ENCODE assay signal across 8 cellular contexts in genomic region chr6:133951881-133952814, GRCh38. TPM values are rescaled to one million over a fixed set of nuclear protein-coding genes. Genes with fewer than 3 reads are reported as not detected.
DNase-seq lines count a peak whose midpoint lies in the region; ATAC-seq and TF ChIP-seq lines count a peak whose summit lies in the region.

No MANE protein-coding gene starts in this region.

- H3K36me3 Mint-ChIP-seq in neural progenitor cell = no peaks in the 10 kb centered on the region

- H3K27me3 ChIP-seq in foreskin keratinocyte (no peaks in the 10 kb centered on the region), neural progenitor cell (peaks cover 30% of the 10 kb centered on the region), thyroid gland (no peaks in the 10 kb centered on the region)

- CTCF ChIA-PET in RWPE1 (lab: Yijun Ruan, JAX) = interaction anchor here (0.6 to 1.3 kb wide), 6 partner anchors 28 to 1502 kb away, joined by 3 to 5 read pairs (median 4); no protein-coding TSS in a partner anchor

- H3K79me2 ChIP-seq in neural progenitor cell (ENCODE audit: low read depth) = peaks cover 40% of the 10 kb centered on the region

- intact Hi-C loops in thyroid gland (cut with DNase I) = no loop called here

- POLR2A ChIA-PET in RWPE1 (lab: Yijun Ruan, JAX; ENCODE audit: low non-redundant PET) = no interaction called here

- H3K9me3 ChIP-seq in neural progenitor cell (ENCODE audit: low read depth) (no peaks in the 10 kb centered on the region), thyroid gland (no peaks in the 10 kb centered on the region)

- 0 to 2% methylated on average over 29 to 47 of the region's 65 CpGs for WGBS in thyroid gland, 2 donors

- peak overlapping the region; percentile 92 for H3K27ac ChIP-seq in RWPE1
- peak overlapping the region; percentile 69 for H3K27ac ChIP-seq in foreskin keratinocyte
- H3K27ac ChIP-seq in neural progenitor cell = no peak overlapping the region
- peak overlapping the region; percentile 90 to 95 (median 93) for H3K27ac ChIP-seq in thyroid gland

- TF ChIP-seq CTCF in RWPE1 (conservative IDR thresholded peaks at IDR 0.05; ENCODE audit: low read depth) (peak; percentile 34), foreskin keratinocyte (conservative IDR thresholded peaks at IDR 0.05) (peak; percentile 42), neural progenitor cell (IDR thresholded peaks at IDR 0.05) (peak; percentile 42), thyroid gland (IDR thresholded peaks at IDR 0.05) (peak in 5 of 6 experiments; percentile 29 to 50 (median 35))

- peak overlapping the region; percentile 94 for H2AFZ ChIP-seq in neural progenitor cell (replicated peaks)

- TF ChIP-seq POLR2A in thyroid gland (IDR thresholded peaks at IDR 0.05) = peak in 1 of 2 donors; percentile 30

- H3K4me1 Mint-ChIP-seq in neural progenitor cell = peaks cover 35% of the 10 kb centered on the region

- no peaks in the 10 kb centered on the region for H3K9me3 Mint-ChIP-seq in neural progenitor cell

- H3K36me3 ChIP-seq in neural progenitor cell (no peaks in the 10 kb centered on the region), thyroid gland (no peaks in the 10 kb centered on the region)

- H3K4me2 ChIP-seq in neural progenitor cell = peak overlapping the region; percentile 94

- peaks cover 4% of the 10 kb centered on the region for H3K27me3 Mint-ChIP-seq in neural progenitor cell (ENCODE audit: insufficient read depth, low read depth)

- H4K20me1 ChIP-seq in neural progenitor cell (ENCODE audit: low read depth) = peaks cover 37% of the 10 kb centered on the region

- no peak overlapping the region for H3K9ac ChIP-seq in neural progenitor cell

- DNase-seq in DMS53 treated with DMSO at 0.1 percent for 48 hours (lab: John Stamatoyannopoulos, UW; ENCODE audit: unreplicated experiment) = peak; percentile 27
- DNase-seq in HT1080 (ENCODE audit: low read depth) = peak; percentile 75
- DNase-seq in RWPE1 (ENCODE audit: low spot score) = peak; percentile 73
- peak; percentile 53 for DNase-seq in activated naive CD4-positive, alpha-beta T cell treated with Interleukin-2 at 50 U/mL for 16 hours
- peak; percentile 65 to 79 for DNase-seq in foreskin keratinocyte
- peak; percentile 64 for DNase-seq in neural progenitor cell (ENCODE audit: low spot score)
- peak; percentile 54 to 58 for DNase-seq in thyroid gland

- H3K4me3 ChIP-seq in neural progenitor cell (peak overlapping the region; percentile 92), thyroid gland (replicated peaks in 1 of 3) (peak overlapping the region; percentile 53 to 87 (median 60))

- H3K4me1 ChIP-seq in foreskin keratinocyte (peaks cover 9% of the 10 kb centered on the region), neural progenitor cell (peaks cover 27% of the 10 kb centered on the region), thyroid gland (peaks cover 17 to 29% of the 10 kb centered on the region in 2 donors)

- H3K4me3 Mint-ChIP-seq in neural progenitor cell = peak overlapping the region; percentile 94

- H3K27ac Mint-ChIP-seq in neural progenitor cell = peak overlapping the region; percentile 67

- peak; percentile 59 for ATAC-seq in GM21381 (IDR thresholded peaks at IDR 0.05; ENCODE audit: unreplicated experiment)
- ATAC-seq in foreskin keratinocyte = peak; percentile 65

- peaks cover 12% of the 10 kb centered on the region for H3F3A ChIP-seq in neural progenitor cell (ENCODE audit: low read depth)

RNA-seq across cellular contexts. Expression of gene TBPL1, which starts 0.9 kb away (rescaled TPM):
- total RNA-seq in HT1080 (2014; rRNA removed; shearing (Covaris generic)) = 47.4 and 63.3 TPM in 2 replicates
- 54.9 and 62.5 TPM in 2 replicates for polyA plus RNA-seq in HT1080 (2015; cell fraction: cytosol; rRNA removed)
- polyA plus RNA-seq in HT1080 (2015; cell fraction: nucleus; rRNA removed) = 28.9 and 41.4 TPM in 2 replicates
- total RNA-seq in foreskin keratinocyte = 38.1 and 41.5 TPM in 2 replicates
- 32.5 and 37.6 TPM in 2 replicates for polyA plus RNA-seq in foreskin keratinocyte
- 85.8 and 125 TPM in 2 replicates for total RNA-seq in neural progenitor cell (ENCODE audit: low replicate concordance)
- total RNA-seq in thyroid gland = 10 to 100 TPM; 12.1 to 57.9 (median 17.0) TPM
